2 cellular contexts compared by ENCODE assay signal in the genomic region with DNA sequence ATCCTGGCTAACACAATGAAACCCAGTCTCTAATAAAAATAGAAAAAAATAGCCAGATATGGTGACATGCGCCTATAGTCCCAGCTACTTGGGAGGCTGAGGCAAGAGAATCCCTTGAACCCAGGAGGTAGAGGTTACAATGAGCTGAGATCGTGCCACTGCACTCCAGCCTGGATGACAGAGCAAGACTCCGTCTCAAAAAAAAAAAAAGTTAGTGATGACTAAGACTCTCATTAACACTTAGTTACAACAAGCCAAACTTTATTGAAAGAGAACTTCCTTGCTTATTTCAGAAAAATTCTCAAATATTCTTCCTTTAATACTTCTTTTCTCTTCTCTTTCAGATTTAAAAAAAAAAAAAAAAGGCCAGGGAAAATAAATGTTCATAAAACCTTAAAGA.
A peak's percentile ranks its signal among the peaks of the same experiment; 100 is the strongest.
TF ChIP-seq lines count a peak whose summit lies in the region.
"Not testable (repeated sequence)": the region's sequence is repeated elsewhere in the genome, so short reads cannot be mapped to it uniquely, and the experiment has no call there.

No MANE protein-coding gene starts in this region.

TF ChIP-seq in HEK293, 187 proteins besides CTCF, POLR2A, EP300 and RAD21:
- TF ChIP-seq, protein P1, sequence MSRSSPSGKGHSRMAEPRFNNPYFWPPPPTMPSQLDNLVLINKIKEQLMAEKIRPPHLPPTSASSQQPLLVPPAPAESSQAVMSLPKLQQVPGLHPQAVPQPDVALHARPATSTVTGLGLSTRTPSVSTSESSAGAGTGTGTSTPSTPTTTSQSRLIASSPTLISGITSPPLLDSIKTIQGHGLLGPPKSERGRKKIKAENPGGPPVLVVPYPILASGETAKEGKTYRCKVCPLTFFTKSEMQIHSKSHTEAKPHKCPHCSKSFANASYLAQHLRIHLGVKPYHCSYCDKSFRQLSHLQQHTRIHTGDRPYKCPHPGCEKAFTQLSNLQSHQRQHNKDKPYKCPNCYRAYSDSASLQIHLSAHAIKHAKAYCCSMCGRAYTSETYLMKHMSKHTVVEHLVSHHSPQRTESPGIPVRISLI (tag by site-specific recombination; IDR thresholded peaks at IDR 0.05): peak; percentile 81
- 0 out of 2 replicates have a peak, but pooled peaks have one; percentile 19 for TF ChIP-seq SP7 (tag by site-specific recombination; IDR thresholded peaks at IDR 0.05)
- TF ChIP-seq GLIS1 (tag by site-specific recombination; IDR thresholded peaks at IDR 0.05): peak; percentile 47
- TF ChIP-seq ZBTB17 (tag by site-specific recombination; IDR thresholded peaks at IDR 0.05): peak; percentile 74; the same call in 1 of the 2 replicates
- 0 out of 2 replicates have a peak, but pooled peaks have one; percentile 28 for TF ChIP-seq PRDM1 (tag by site-specific recombination; IDR thresholded peaks at IDR 0.05)
- TF ChIP-seq, protein P2, sequence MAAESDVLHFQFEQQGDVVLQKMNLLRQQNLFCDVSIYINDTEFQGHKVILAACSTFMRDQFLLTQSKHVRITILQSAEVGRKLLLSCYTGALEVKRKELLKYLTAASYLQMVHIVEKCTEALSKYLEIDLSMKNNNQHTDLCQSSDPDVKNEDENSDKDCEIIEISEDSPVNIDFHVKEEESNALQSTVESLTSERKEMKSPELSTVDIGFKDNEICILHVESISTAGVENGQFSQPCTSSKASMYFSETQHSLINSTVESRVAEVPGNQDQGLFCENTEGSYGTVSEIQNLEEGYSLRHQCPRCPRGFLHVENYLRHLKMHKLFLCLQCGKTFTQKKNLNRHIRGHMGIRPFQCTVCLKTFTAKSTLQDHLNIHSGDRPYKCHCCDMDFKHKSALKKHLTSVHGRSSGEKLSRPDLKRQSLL (tag by site-specific recombination; IDR thresholded peaks at IDR 0.05): 0 out of 2 replicates have a peak, but pooled peaks have one; percentile 46

TF ChIP-seq in K562, 482 proteins besides CTCF, POLR2A, EP300 and RAD21:
- TF ChIP-seq, protein P3, sequence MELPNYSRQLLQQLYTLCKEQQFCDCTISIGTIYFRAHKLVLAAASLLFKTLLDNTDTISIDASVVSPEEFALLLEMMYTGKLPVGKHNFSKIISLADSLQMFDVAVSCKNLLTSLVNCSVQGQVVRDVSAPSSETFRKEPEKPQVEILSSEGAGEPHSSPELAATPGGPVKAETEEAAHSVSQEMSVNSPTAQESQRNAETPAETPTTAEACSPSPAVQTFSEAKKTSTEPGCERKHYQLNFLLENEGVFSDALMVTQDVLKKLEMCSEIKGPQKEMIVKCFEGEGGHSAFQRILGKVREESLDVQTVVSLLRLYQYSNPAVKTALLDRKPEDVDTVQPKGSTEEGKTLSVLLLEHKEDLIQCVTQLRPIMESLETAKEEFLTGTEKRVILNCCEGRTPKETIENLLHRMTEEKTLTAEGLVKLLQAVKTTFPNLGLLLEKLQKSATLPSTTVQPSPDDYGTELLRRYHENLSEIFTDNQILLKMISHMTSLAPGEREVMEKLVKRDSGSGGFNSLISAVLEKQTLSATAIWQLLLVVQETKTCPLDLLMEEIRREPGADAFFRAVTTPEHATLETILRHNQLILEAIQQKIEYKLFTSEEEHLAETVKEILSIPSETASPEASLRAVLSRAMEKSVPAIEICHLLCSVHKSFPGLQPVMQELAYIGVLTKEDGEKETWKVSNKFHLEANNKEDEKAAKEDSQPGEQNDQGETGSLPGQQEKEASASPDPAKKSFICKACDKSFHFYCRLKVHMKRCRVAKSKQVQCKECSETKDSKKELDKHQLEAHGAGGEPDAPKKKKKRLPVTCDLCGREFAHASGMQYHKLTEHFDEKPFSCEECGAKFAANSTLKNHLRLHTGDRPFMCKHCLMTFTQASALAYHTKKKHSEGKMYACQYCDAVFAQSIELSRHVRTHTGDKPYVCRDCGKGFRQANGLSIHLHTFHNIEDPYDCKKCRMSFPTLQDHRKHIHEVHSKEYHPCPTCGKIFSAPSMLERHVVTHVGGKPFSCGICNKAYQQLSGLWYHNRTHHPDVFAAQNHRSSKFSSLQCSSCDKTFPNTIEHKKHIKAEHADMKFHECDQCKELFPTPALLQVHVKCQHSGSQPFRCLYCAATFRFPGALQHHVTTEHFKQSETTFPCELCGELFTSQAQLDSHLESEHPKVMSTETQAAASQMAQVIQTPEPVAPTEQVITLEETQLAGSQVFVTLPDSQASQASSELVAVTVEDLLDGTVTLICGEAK (IDR thresholded peaks at IDR 0.05): peak; percentile 76
- TF ChIP-seq, protein P3 (CRISPR knock-in tag; IDR thresholded peaks at IDR 0.05): not testable (repeated sequence)
